8 cellular contexts compared by ENCODE assay signal in the genomic region with DNA sequence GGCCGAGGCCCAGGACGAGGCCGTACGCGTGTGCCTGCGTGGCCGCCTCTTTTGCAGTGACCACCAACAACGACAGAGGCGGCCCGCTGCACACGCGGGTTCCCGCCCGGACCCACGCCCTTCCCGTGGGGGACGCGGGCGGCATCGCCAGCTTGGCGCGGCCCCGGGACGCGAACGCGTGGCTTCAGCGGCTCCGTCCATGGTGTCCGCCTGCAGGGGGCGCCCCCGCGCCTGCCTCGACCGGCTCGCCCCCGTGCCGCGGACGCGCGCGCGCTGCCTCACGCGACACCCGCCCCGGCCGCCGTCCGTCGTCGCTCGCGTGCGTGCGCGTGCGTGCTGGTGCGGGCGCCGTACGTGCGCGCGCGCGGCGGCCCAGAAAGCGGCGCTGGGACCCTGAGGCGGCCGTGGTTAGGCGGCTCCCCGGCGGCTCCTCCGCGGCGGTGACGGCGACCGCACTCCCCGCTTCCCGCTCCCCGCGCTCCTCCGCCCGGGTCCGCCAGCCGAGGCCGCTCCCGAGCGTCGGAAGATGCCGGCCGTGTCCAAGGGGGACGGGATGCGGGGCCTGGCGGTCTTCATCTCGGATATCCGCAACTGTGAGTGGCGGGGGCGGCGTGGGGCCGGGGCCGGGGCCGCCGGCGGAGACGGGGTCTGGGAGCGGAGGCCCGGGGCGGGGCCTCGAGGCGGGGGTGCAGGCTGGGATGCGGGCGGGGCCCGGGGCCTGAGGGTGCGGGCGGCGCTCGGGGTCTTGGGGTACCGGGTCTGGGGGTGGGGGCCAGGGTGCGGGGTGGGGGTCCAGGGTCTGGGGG. TPM values are rescaled to one million over a fixed set of nuclear protein-coding genes. Genes with fewer than 3 reads are reported as not detected.
A peak's percentile ranks its signal among the peaks of the same experiment; 100 is the strongest.
DNase-seq lines count a peak whose midpoint lies in the region; ATAC-seq and TF ChIP-seq lines count a peak whose summit lies in the region.

A gene (plus strand): TSS at position 375 of the 806 bp plus-strand sequence. CDS start 152 bp downstream, at position 527.

- intact Hi-C loops in esophagus muscularis mucosa (cut with DNase I): loop anchor here (2.0 kb wide), 1 partner anchor 81 kb away; no protein-coding TSS in a partner anchor

- no peaks in the 10 kb centered on the region for H3K9me3 Mint-ChIP-seq in activated T-cell treated with anti-CD3 and anti-CD28 coated beads, Interleukin-2, amount 50 U/mL, for 4 hours

- peak; percentile 89 for DNase-seq in COR-L47 (lab: John Stamatoyannopoulos, UW)
- peak; percentile 71 for DNase-seq in HT1080 (ENCODE audit: low read depth)
- peak; percentile 91 for DNase-seq in activated T-cell treated with anti-CD3 and anti-CD28 coated beads, Interleukin-2, amount 50 U/mL, for 4 hours
- DNase-seq in esophagus muscularis mucosa (ENCODE audit: extremely low spot score): no peak
- peak; percentile 87 for DNase-seq in myocyte (ENCODE audit: low read depth)
- peak; percentile 73 to 91 for DNase-seq in stimulated activated CD8-positive, alpha-beta memory T cell treated with anti-CD3 and anti-CD28 coated beads, Interleukin-7, amount 100 ng/mL, for 4 hours (ENCODE audit: low read depth in 2 of 2)

- no peaks in the 10 kb centered on the region for H3K27me3 ChIP-seq in esophagus muscularis mucosa

- no peaks in the 10 kb centered on the region for H3K27me3 Mint-ChIP-seq in activated T-cell treated with anti-CD3 and anti-CD28 coated beads, Interleukin-2, amount 50 U/mL, for 4 hours (ENCODE audit: low read depth)

- no peak for TF ChIP-seq EP300 in esophagus muscularis mucosa (IDR thresholded peaks at IDR 0.05)

- no peaks in the 10 kb centered on the region for H3K9me3 ChIP-seq in esophagus muscularis mucosa

- peaks cover 30 to 58% (median 56%) of the 10 kb centered on the region in 4 donors for H3K4me1 ChIP-seq in esophagus muscularis mucosa

- H3K27ac ChIP-seq in esophagus muscularis mucosa (replicated peaks in 1 of 4): peak within 1 kb of the TSS; percentile 90 to 99 (median 97)

- ATAC-seq in GM19468 (IDR thresholded peaks at IDR 0.05; ENCODE audit: extremely low read depth, unreplicated experiment): peak; percentile 33
- ATAC-seq in activated T-cell treated with anti-CD3 and anti-CD28 coated beads, Interleukin-2, amount 50 U/mL, for 4 hours: peak; percentile 80 to 85

- peak; percentile 74 to 91 (median 83) for TF ChIP-seq CTCF in esophagus muscularis mucosa (IDR thresholded peaks at IDR 0.05)

- TF ChIP-seq POLR2A in esophagus muscularis mucosa (IDR thresholded peaks at IDR 0.05; ENCODE audit: low read depth): peak; percentile 54

- H3K4me1 Mint-ChIP-seq in activated T-cell treated with anti-CD3 and anti-CD28 coated beads, Interleukin-2, amount 50 U/mL, for 4 hours (ENCODE audit: low read depth): peaks cover 32% of the 10 kb centered on the region

- no peaks in the 10 kb centered on the region for H3K36me3 Mint-ChIP-seq in activated T-cell treated with anti-CD3 and anti-CD28 coated beads, Interleukin-2, amount 50 U/mL, for 4 hours (ENCODE audit: insufficient read depth)

- peaks cover 0 to 13% (median 7%) of the 10 kb centered on the region in 4 donors for H3K36me3 ChIP-seq in esophagus muscularis mucosa

- H3K4me3 Mint-ChIP-seq in activated T-cell treated with anti-CD3 and anti-CD28 coated beads, Interleukin-2, amount 50 U/mL, for 4 hours: peak within 1 kb of the TSS; percentile 84

- peak within 1 kb of the TSS; percentile 71 to 98 (median 90) for H3K4me3 ChIP-seq in esophagus muscularis mucosa

- WGBS in esophagus muscularis mucosa: 0% methylated on average over 9 of the region's 124 CpGs

TF ChIP-seq in PFSK-1, 5 proteins besides CTCF, POLR2A, EP300 and RAD21:
- TF ChIP-seq FOXP2 (optimal IDR thresholded peaks at IDR 0.05; ENCODE audit: borderline replicate concordance, extremely low read depth, extremely low read length, insufficient read depth) (peak; percentile 70), SIN3A (IDR thresholded peaks at IDR 0.05; ENCODE audit: borderline replicate concordance, insufficient read depth, low read length) (no peak), TAF1 (IDR thresholded peaks at IDR 0.05; ENCODE audit: borderline replicate concordance, insufficient read depth, low read length) (peak; percentile 75; the same call in 1 of the 2 replicates), POLR2AphosphoS5 (IDR thresholded peaks at IDR 0.05; ENCODE audit: low read depth, low read length) (peak; percentile 73)
- TF ChIP-seq, protein P1, sequence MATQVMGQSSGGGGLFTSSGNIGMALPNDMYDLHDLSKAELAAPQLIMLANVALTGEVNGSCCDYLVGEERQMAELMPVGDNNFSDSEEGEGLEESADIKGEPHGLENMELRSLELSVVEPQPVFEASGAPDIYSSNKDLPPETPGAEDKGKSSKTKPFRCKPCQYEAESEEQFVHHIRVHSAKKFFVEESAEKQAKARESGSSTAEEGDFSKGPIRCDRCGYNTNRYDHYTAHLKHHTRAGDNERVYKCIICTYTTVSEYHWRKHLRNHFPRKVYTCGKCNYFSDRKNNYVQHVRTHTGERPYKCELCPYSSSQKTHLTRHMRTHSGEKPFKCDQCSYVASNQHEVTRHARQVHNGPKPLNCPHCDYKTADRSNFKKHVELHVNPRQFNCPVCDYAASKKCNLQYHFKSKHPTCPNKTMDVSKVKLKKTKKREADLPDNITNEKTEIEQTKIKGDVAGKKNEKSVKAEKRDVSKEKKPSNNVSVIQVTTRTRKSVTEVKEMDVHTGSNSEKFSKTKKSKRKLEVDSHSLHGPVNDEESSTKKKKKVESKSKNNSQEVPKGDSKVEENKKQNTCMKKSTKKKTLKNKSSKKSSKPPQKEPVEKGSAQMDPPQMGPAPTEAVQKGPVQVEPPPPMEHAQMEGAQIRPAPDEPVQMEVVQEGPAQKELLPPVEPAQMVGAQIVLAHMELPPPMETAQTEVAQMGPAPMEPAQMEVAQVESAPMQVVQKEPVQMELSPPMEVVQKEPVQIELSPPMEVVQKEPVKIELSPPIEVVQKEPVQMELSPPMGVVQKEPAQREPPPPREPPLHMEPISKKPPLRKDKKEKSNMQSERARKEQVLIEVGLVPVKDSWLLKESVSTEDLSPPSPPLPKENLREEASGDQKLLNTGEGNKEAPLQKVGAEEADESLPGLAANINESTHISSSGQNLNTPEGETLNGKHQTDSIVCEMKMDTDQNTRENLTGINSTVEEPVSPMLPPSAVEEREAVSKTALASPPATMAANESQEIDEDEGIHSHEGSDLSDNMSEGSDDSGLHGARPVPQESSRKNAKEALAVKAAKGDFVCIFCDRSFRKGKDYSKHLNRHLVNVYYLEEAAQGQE (IDR thresholded peaks at IDR 0.05; ENCODE audit: insufficient read depth in 1 of 2, low read depth in 2 of 2, low read length in 2 of 2): peak in 1 of 2 experiments; percentile 34; a peak in 1 of 4 replicates

RNA-seq across cellular contexts. Expression of the gene that starts here (rescaled TPM):
- total RNA-seq in HT1080 (2014; rRNA removed; shearing (Covaris generic)): 19.1 and 24.9 TPM in 2 replicates
- 21.6 and 25.7 TPM in 2 replicates for polyA plus RNA-seq in HT1080 (2015; cell fraction: cytosol; rRNA removed)
- polyA plus RNA-seq in HT1080 (2015; cell fraction: nucleus; rRNA removed): 59.7 and 60.7 TPM in 2 replicates
- 270 TPM for polyA plus RNA-seq in PFSK-1 (2012; ENCODE audit: insufficient read length, low read depth)
- total RNA-seq in activated T-cell treated with anti-CD3 and anti-CD28 coated beads, Interleukin-2, amount 50 U/mL, for 4 hours: 10 to 100 TPM; 30.4 to 41.7 (median 38.0) TPM
- total RNA-seq in esophagus muscularis mucosa: 10 to 100 TPM; 49.5 to 82.6 (median 72.2) TPM
- total RNA-seq in myocyte: 26.2 and 26.9 TPM in 2 replicates
- 58.1 TPM for polyA plus RNA-seq in myocyte (2012)
